Comparison of ENCODE assay signal across 1 cellular context in genomic region chr13:21522847-21523246, GRCh38.
TF ChIP-seq lines count a peak whose summit lies in the region.

No MANE protein-coding gene starts in this region.

TF ChIP-seq in K562, 482 proteins besides CTCF, POLR2A, EP300 and RAD21 (continued from another document):
- no peak for TF ChIP-seq ZNF277 (CRISPR knock-in tag; IDR thresholded peaks at IDR 0.05; ENCODE audit: borderline replicate concordance)
- TF ChIP-seq ZNF134 (CRISPR knock-in tag; conservative IDR thresholded peaks at IDR 0.05) = no peak
- no peak for TF ChIP-seq MTA1 (IDR thresholded peaks at IDR 0.05; ENCODE audit: borderline replicate concordance)
- TF ChIP-seq ZC3H8 (IDR thresholded peaks at IDR 0.05) = no peak
- no peak for TF ChIP-seq MYBL2 (IDR thresholded peaks at IDR 0.05; ENCODE audit: low read depth)
- TF ChIP-seq MYBL2 (CRISPR knock-in tag; IDR thresholded peaks at IDR 0.05; ENCODE audit: borderline replicate concordance) = no peak
- no peak for TF ChIP-seq MCM7 (IDR thresholded peaks at IDR 0.05)
- TF ChIP-seq SREBF1 (IDR thresholded peaks at IDR 0.05; ENCODE audit: borderline replicate concordance, low read depth, low read length) = no peak
